In genomic region chr10:22228167-22228938, GRCh38 we compare ENCODE assay signal across 8 cellular contexts. TPM values are rescaled to one million over a fixed set of nuclear protein-coding genes. Genes with fewer than 3 reads are reported as not detected.
DNase-seq lines count a peak whose midpoint lies in the region; ATAC-seq and TF ChIP-seq lines count a peak whose summit lies in the region.

No MANE protein-coding gene starts in this region.

- no peaks in the 10 kb centered on the region for H3K9me3 ChIP-seq in T-helper 17 cell (ENCODE audit: control insufficient read depth, low read length, poor library complexity, severe bottlenecking)
- H3K9me3 ChIP-seq in gastrocnemius medialis: no peaks in the 10 kb centered on the region

- H3K4me3 ChIP-seq in GM12875 (ENCODE audit: low read depth, low read length): peak overlapping the region; percentile 87
- H3K4me3 ChIP-seq in fibroblast of pulmonary artery (replicated peaks; ENCODE audit: low read depth, low read length): peak overlapping the region; percentile 68
- H3K4me3 ChIP-seq in gastrocnemius medialis: peak overlapping the region; percentile 72 to 92 (median 82)

- H3K36me3 ChIP-seq in gastrocnemius medialis: no peaks in the 10 kb centered on the region

- peak overlapping the region; percentile 96 for H3K27ac Mint-ChIP-seq in T-helper 17 cell

- TF ChIP-seq CTCF in GM12875 (IDR thresholded peaks at IDR 0.05; ENCODE audit: borderline replicate concordance, insufficient read depth, low read depth, low read length) (no peak), fibroblast of pulmonary artery (IDR thresholded peaks at IDR 0.05; ENCODE audit: low read length, missing control alignments) (no peak), gastrocnemius medialis (IDR thresholded peaks at IDR 0.05 in 4 of 5, conservative IDR thresholded peaks at IDR 0.05 in 1 of 5) (no peak)

- H3K27ac ChIP-seq in gastrocnemius medialis: peak overlapping the region; percentile 83 to 95 (median 90)

- peaks cover 17% of the 10 kb centered on the region for H3K4me1 Mint-ChIP-seq in T-helper 17 cell

- DNase-seq in T-helper 17 cell (no peak), fibroblast of pulmonary artery (ENCODE audit: low read depth) (no peak), gastrocnemius medialis (no peak), NCI-H1436 (lab: John Stamatoyannopoulos, UW) (no peak), NCI-H226 (no peak)

- no peaks in the 10 kb centered on the region for H3K27me3 ChIP-seq in gastrocnemius medialis

- intact Hi-C loops in gastrocnemius medialis (cut with DNase I; ENCODE audit: low total_unique reads): loop anchor here (2.0 to 10.0 kb wide), 3 partner anchors 208 to 734 kb away; partner anchors contain the start of gene DNAJC1

- peak overlapping the region; percentile 93 for H3K4me3 Mint-ChIP-seq in T-helper 17 cell

- in situ Hi-C loops in gastrocnemius medialis (cut with MboI; ENCODE audit: low sequenced_read_pairs in 4 of 4): loop anchor here in 2 of 4 donors (10.0 to 25.0 kb wide), 3 partner anchors 86 to 216 kb away; partner anchors contain the start of genes COMMD3 (in 1 of the 2) and DNAJC1 (in 1 of the 2)

- peaks cover 2% of the 10 kb centered on the region for H3K36me3 Mint-ChIP-seq in T-helper 17 cell (ENCODE audit: low read depth)

- ATAC-seq in T-helper 17 cell: no peak
- no peak for ATAC-seq in gastrocnemius medialis
- ATAC-seq in HG02678 (IDR thresholded peaks at IDR 0.05; ENCODE audit: unreplicated experiment): no peak
- no peak for ATAC-seq in HG03159 (IDR thresholded peaks at IDR 0.05; ENCODE audit: unreplicated experiment)

- peaks cover 12% of the 10 kb centered on the region for H3K27me3 Mint-ChIP-seq in T-helper 17 cell

- no peak for TF ChIP-seq POLR2A in gastrocnemius medialis (IDR thresholded peaks at IDR 0.05)

- H3K4me1 ChIP-seq in gastrocnemius medialis: peaks cover 3 to 7% of the 10 kb centered on the region in 2 donors

RNA-seq across cellular contexts. Expression of gene EBLN1, which starts 10.5 kb away (rescaled TPM):
- total RNA-seq in T-helper 17 cell (not detected), gastrocnemius medialis (not detected)
